Comparison of ENCODE assay signal across 1 cellular context in the genomic region with DNA sequence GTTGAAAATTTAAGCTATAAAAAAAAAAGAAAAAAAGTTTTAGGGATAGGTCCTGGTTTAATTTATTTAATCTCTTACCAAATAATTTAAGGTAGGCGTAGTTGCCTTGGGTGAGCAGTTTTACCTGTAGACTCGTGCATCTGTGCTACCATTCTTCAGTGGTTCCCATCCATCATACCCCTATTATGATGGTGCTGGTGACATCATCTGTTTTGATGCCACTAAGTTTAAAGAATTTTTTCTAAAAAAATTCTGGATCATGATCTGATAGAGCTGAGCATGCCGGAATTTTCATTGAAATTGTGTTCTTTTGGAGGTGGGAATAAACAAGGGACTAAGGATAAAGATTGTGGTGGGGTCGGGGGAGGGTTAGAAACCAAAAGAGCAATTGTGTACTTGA.
TF ChIP-seq lines count a peak whose summit lies in the region.

No MANE protein-coding gene starts in this region.

TF ChIP-seq in IMR-90, 13 proteins besides CTCF, POLR2A, EP300 and RAD21:
- TF ChIP-seq RCOR1 (IDR thresholded peaks at IDR 0.05; ENCODE audit: insufficient replicate concordance, low read length) (no peak), RFX5 (IDR thresholded peaks at IDR 0.05; ENCODE audit: low read depth, low read length) (no peak), CEBPB (IDR thresholded peaks at IDR 0.05; ENCODE audit: low read depth, low read length) (no peak), SMC3 (IDR thresholded peaks at IDR 0.05; ENCODE audit: low read depth, low read length) (no peak), FOS (IDR thresholded peaks at IDR 0.05; ENCODE audit: low read depth, low read length) (no peak), MXI1 (IDR thresholded peaks at IDR 0.05; ENCODE audit: borderline replicate concordance, low read depth, low read length) (no peak), CHD1 (IDR thresholded peaks at IDR 0.05; ENCODE audit: low read depth, low read length) (no peak), MAFK (IDR thresholded peaks at IDR 0.05; ENCODE audit: low read depth, low read length) (no peak), BHLHE40 (IDR thresholded peaks at IDR 0.05; ENCODE audit: low read depth, low read length) (no peak), MAZ (IDR thresholded peaks at IDR 0.05; ENCODE audit: borderline replicate concordance, low read depth, low read length) (no peak), ELK1 (IDR thresholded peaks at IDR 0.05; ENCODE audit: borderline replicate concordance, low read depth, low read length) (no peak), USF2 (IDR thresholded peaks at IDR 0.05; ENCODE audit: low read depth, low read length) (no peak), NFE2L2 (IDR thresholded peaks at IDR 0.05; ENCODE audit: low read depth, low read length) (no peak)
